Comparison of ENCODE assay signal across 1 cellular context in the genomic region with DNA sequence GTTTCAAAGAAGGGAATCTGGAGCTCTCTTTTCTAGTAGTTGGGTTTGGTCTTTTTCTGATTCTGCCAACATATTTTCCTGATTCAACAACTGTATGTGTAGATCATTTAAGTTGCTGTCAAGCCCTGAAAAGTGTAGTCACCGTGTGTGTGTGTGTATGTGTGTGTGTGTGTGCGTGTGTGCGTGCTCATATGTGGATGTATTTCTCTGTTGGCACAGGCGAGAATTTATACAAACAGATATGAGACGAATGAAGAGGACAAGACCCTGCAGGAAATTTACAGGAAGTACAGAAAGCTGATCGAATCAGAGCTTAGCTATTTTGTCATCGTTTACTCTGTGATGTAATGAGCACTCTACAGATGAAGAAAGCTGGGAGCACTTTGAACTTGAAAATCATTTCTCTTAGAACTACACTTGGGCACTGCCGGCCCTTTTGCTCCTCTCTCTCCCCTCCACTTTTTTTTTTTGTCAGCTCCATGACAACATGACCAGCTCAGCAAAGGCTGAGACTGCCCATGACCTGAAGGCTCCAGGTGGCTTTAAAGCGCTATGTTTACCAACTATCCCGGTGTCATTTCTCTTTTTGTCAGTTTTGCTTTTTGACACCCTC.
A peak's percentile ranks its signal among the peaks of the same experiment; 100 is the strongest.
TF ChIP-seq lines count a peak whose summit lies in the region.

No MANE protein-coding gene starts in this region.

TF ChIP-seq in HepG2, 621 proteins besides CTCF, POLR2A, EP300 and RAD21 (continued from another document):
- TF ChIP-seq, protein P1, sequence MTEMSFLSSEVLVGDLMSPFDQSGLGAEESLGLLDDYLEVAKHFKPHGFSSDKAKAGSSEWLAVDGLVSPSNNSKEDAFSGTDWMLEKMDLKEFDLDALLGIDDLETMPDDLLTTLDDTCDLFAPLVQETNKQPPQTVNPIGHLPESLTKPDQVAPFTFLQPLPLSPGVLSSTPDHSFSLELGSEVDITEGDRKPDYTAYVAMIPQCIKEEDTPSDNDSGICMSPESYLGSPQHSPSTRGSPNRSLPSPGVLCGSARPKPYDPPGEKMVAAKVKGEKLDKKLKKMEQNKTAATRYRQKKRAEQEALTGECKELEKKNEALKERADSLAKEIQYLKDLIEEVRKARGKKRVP (CRISPR knock-in tag; IDR thresholded peaks at IDR 0.05) = 0 out of 4 replicates have a peak, but pooled peaks of 1 of the 2 experiments have one; percentile 14
- peak; percentile 20; the same call in 1 of the 2 replicates for TF ChIP-seq MED1 (CRISPR knock-in tag; IDR thresholded peaks at IDR 0.05)
- no peak for TF ChIP-seq SOX13 (IDR thresholded peaks at IDR 0.05)
- 0 out of 4 replicates have a peak, but pooled peaks of 1 of the 2 experiments have one; percentile 8 for TF ChIP-seq SOX13 (CRISPR knock-in tag; conservative IDR thresholded peaks at IDR 0.05 in 1 of 2, IDR thresholded peaks at IDR 0.05 in 1 of 2)
- peak; percentile 47; the same call in 1 of the 2 replicates for TF ChIP-seq KAT8 (CRISPR knock-in tag; IDR thresholded peaks at IDR 0.05)
- TF ChIP-seq, protein P2, sequence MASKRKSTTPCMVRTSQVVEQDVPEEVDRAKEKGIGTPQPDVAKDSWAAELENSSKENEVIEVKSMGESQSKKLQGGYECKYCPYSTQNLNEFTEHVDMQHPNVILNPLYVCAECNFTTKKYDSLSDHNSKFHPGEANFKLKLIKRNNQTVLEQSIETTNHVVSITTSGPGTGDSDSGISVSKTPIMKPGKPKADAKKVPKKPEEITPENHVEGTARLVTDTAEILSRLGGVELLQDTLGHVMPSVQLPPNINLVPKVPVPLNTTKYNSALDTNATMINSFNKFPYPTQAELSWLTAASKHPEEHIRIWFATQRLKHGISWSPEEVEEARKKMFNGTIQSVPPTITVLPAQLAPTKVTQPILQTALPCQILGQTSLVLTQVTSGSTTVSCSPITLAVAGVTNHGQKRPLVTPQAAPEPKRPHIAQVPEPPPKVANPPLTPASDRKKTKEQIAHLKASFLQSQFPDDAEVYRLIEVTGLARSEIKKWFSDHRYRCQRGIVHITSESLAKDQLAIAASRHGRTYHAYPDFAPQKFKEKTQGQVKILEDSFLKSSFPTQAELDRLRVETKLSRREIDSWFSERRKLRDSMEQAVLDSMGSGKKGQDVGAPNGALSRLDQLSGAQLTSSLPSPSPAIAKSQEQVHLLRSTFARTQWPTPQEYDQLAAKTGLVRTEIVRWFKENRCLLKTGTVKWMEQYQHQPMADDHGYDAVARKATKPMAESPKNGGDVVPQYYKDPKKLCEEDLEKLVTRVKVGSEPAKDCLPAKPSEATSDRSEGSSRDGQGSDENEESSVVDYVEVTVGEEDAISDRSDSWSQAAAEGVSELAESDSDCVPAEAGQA (IDR thresholded peaks at IDR 0.05; ENCODE audit: low read depth) = 0 out of 2 replicates have a peak, but pooled peaks have one; percentile 35
- TF ChIP-seq, protein P2 (CRISPR knock-in tag; IDR thresholded peaks at IDR 0.05; ENCODE audit: borderline replicate concordance) = no peak
- TF ChIP-seq, protein P3, sequence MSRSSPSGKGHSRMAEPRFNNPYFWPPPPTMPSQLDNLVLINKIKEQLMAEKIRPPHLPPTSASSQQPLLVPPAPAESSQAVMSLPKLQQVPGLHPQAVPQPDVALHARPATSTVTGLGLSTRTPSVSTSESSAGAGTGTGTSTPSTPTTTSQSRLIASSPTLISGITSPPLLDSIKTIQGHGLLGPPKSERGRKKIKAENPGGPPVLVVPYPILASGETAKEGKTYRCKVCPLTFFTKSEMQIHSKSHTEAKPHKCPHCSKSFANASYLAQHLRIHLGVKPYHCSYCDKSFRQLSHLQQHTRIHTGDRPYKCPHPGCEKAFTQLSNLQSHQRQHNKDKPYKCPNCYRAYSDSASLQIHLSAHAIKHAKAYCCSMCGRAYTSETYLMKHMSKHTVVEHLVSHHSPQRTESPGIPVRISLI (CRISPR knock-in tag; IDR thresholded peaks at IDR 0.05; ENCODE audit: borderline replicate concordance) = peak; percentile 84
- 0 out of 2 replicates have a peak, but pooled peaks have one; percentile 34 for TF ChIP-seq GABPB1 (CRISPR knock-in tag; IDR thresholded peaks at IDR 0.05)
- TF ChIP-seq, protein P4, sequence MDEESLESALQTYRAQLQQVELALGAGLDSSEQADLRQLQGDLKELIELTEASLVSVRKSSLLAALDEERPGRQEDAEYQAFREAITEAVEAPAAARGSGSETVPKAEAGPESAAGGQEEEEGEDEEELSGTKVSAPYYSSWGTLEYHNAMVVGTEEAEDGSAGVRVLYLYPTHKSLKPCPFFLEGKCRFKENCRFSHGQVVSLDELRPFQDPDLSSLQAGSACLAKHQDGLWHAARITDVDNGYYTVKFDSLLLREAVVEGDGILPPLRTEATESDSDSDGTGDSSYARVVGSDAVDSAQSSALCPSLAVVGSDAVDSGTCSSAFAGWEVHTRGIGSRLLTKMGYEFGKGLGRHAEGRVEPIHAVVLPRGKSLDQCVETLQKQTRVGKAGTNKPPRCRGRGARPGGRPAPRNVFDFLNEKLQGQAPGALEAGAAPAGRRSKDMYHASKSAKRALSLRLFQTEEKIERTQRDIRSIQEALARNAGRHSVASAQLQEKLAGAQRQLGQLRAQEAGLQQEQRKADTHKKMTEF (CRISPR knock-in tag; IDR thresholded peaks at IDR 0.05) = peak; percentile 55; the same call in 1 of the 2 replicates
- no peak for TF ChIP-seq ZBTB3 (CRISPR knock-in tag; IDR thresholded peaks at IDR 0.05; ENCODE audit: borderline replicate concordance, low read depth)
- TF ChIP-seq GATAD2A (CRISPR knock-in tag; IDR thresholded peaks at IDR 0.05) = peak; percentile 63; the same call in 1 of the 2 replicates
- peak; percentile 44; the same call in 1 of the 2 replicates for TF ChIP-seq FOSL2 (CRISPR knock-in tag; IDR thresholded peaks at IDR 0.05)
- peak; percentile 27 for TF ChIP-seq SKI (IDR thresholded peaks at IDR 0.05; ENCODE audit: partially characterized antibody)
- peak; percentile 70 for TF ChIP-seq CREB1 (IDR thresholded peaks at IDR 0.05)
- peak; percentile 88 for TF ChIP-seq CREB1 (CRISPR knock-in tag; IDR thresholded peaks at IDR 0.05)
- TF ChIP-seq CREM (IDR thresholded peaks at IDR 0.05) = peak; percentile 57
- no peak for TF ChIP-seq CREM (CRISPR knock-in tag; IDR thresholded peaks at IDR 0.05)
- peak; percentile 90 for TF ChIP-seq ZNF263 (CRISPR knock-in tag; IDR thresholded peaks at IDR 0.05)
- TF ChIP-seq REPIN1 (CRISPR knock-in tag; IDR thresholded peaks at IDR 0.05; ENCODE audit: borderline replicate concordance, low read depth) = no peak
- no peak for TF ChIP-seq SOX6 (IDR thresholded peaks at IDR 0.05)
- TF ChIP-seq SOX6 (CRISPR knock-in tag; IDR thresholded peaks at IDR 0.05) = peak; percentile 36; the same call in 1 of the 2 replicates
- TF ChIP-seq SAP130 (CRISPR knock-in tag; IDR thresholded peaks at IDR 0.05; ENCODE audit: low read depth) = peak; percentile 45
- TF ChIP-seq IRF2 (CRISPR knock-in tag; IDR thresholded peaks at IDR 0.05) = no peak
- no peak for TF ChIP-seq GABPA (IDR thresholded peaks at IDR 0.05; ENCODE audit: low read depth, low read length)
- peak; percentile 33; the same call in 1 of the 2 replicates for TF ChIP-seq GABPA (CRISPR knock-in tag; IDR thresholded peaks at IDR 0.05; ENCODE audit: low read depth)
- TF ChIP-seq THAP11 (CRISPR knock-in tag; IDR thresholded peaks at IDR 0.05) = peak; percentile 23; the same call in 1 of the 2 replicates
- no peak for TF ChIP-seq ZSCAN20 (CRISPR knock-in tag; IDR thresholded peaks at IDR 0.05; ENCODE audit: borderline replicate concordance)
- TF ChIP-seq MEIS2 (CRISPR knock-in tag; IDR thresholded peaks at IDR 0.05) = no peak
- TF ChIP-seq, protein P5, sequence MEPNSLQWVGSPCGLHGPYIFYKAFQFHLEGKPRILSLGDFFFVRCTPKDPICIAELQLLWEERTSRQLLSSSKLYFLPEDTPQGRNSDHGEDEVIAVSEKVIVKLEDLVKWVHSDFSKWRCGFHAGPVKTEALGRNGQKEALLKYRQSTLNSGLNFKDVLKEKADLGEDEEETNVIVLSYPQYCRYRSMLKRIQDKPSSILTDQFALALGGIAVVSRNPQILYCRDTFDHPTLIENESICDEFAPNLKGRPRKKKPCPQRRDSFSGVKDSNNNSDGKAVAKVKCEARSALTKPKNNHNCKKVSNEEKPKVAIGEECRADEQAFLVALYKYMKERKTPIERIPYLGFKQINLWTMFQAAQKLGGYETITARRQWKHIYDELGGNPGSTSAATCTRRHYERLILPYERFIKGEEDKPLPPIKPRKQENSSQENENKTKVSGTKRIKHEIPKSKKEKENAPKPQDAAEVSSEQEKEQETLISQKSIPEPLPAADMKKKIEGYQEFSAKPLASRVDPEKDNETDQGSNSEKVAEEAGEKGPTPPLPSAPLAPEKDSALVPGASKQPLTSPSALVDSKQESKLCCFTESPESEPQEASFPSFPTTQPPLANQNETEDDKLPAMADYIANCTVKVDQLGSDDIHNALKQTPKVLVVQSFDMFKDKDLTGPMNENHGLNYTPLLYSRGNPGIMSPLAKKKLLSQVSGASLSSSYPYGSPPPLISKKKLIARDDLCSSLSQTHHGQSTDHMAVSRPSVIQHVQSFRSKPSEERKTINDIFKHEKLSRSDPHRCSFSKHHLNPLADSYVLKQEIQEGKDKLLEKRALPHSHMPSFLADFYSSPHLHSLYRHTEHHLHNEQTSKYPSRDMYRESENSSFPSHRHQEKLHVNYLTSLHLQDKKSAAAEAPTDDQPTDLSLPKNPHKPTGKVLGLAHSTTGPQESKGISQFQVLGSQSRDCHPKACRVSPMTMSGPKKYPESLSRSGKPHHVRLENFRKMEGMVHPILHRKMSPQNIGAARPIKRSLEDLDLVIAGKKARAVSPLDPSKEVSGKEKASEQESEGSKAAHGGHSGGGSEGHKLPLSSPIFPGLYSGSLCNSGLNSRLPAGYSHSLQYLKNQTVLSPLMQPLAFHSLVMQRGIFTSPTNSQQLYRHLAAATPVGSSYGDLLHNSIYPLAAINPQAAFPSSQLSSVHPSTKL (CRISPR knock-in tag; IDR thresholded peaks at IDR 0.05) = peak; percentile 76
- no peak for TF ChIP-seq ZNF557 (CRISPR knock-in tag; IDR thresholded peaks at IDR 0.05)
- TF ChIP-seq RXRB (CRISPR knock-in tag; IDR thresholded peaks at IDR 0.05; ENCODE audit: borderline replicate concordance) = peak; percentile 57
- TF ChIP-seq TBL1XR1 (IDR thresholded peaks at IDR 0.05; ENCODE audit: borderline replicate concordance, low read length, partially characterized antibody) = peak; percentile 48
- peak; percentile 42 for TF ChIP-seq FOXA3 (CRISPR knock-in tag; IDR thresholded peaks at IDR 0.05)
- no peak for TF ChIP-seq SMAD1 (CRISPR knock-in tag; IDR thresholded peaks at IDR 0.05; ENCODE audit: borderline replicate concordance, low read depth)
- 0 out of 2 replicates have a peak, but pooled peaks have one; percentile 32 for TF ChIP-seq CEBPB (IDR thresholded peaks at IDR 0.05; ENCODE audit: borderline replicate concordance, low read depth, low read length)
TF ChIP-seq in HepG2: peak in this region for 34.
